In the genomic region with DNA sequence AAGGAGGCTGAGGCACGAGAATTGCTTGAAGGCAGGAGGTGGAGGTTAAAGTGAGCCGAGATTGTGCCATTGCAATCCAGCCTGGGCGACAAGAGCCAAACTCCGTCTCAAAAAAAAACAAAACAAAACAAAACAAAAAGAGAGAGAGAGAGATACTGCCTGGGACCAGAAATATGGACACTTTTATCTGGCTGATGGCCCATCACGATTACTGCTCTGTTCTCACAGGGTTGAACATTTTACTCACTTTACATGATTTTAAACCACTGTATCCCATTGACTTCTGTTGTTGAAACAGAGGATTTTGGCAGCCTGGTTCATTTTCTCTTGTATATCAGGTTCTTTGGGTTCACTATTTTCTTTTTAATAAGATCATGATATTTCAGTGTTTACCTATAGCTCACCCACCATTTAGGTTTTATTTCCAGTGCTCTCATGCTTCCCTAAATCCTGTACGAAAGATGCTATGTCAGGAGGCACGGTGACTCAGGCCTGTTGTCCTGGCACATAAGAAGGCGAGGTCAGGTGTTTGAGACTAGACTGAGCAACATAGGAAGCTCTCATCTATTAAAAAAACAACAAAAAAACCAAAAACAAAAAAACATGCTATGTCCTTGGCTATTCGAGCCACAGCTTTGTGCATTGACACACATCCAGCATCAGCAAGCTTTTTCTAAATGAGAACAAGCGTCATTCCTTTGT, we compare ENCODE assay signal across 12 cellular contexts. TPM values are rescaled to one million over a fixed set of nuclear protein-coding genes. Genes with fewer than 3 reads are reported as not detected.
DNase-seq lines count a peak whose midpoint lies in the region; ATAC-seq and TF ChIP-seq lines count a peak whose summit lies in the region.
"Had no signal": no experiment of that assay in that cellular context is flagged by ENCODE, and none has a peak within 500 bp of the region (broad histone marks: within the 10 kb centered on the region; RNA-seq: fewer than 3 reads in every experiment).

No MANE protein-coding gene starts in this region.

- no peaks in the 10 kb centered on the region for H3K36me3 ChIP-seq in BE2C

- no peaks in the 10 kb centered on the region for H3K36me3 Mint-ChIP-seq in CD14-positive monocyte
- H3K36me3 Mint-ChIP-seq: activated naive CD4-positive, alpha-beta T cell treated with anti-CD3 and anti-CD28 coated beads, Interleukin-2, amount 10 ng/mL, durations not matched to agents 7 days and 5 days had no signal

- peak overlapping the region; percentile 45 to 81 (median 73) for H3K27ac Mint-ChIP-seq in CD14-positive monocyte
- H3K27ac Mint-ChIP-seq: activated naive CD4-positive, alpha-beta T cell treated with anti-CD3 and anti-CD28 coated beads, Interleukin-2, amount 10 ng/mL, durations not matched to agents 7 days and 5 days had no signal

- H3K4me3 Mint-ChIP-seq in CD14-positive monocyte, result peak overlapping the region; percentile 53 to 69
- H3K4me3 Mint-ChIP-seq: activated naive CD4-positive, alpha-beta T cell treated with anti-CD3 and anti-CD28 coated beads, Interleukin-2, amount 10 ng/mL, durations not matched to agents 7 days and 5 days had no signal

- ATAC-seq in GM19351 (IDR thresholded peaks at IDR 0.05; ENCODE audit: unreplicated experiment) (peak; percentile 18), HG03565 (IDR thresholded peaks at IDR 0.05; ENCODE audit: unreplicated experiment) (peak; percentile 13), GM21423 (IDR thresholded peaks at IDR 0.05; ENCODE audit: unreplicated experiment) (no peak)

- H3K27me3 ChIP-seq in BE2C, result no peaks in the 10 kb centered on the region

- H3K4me1 Mint-ChIP-seq in CD14-positive monocyte, result peaks cover 11% of the 10 kb centered on the region

- peaks cover 0 to 1% (median 0%) of the 10 kb centered on the region in 7 donors for H3K9me3 Mint-ChIP-seq in CD14-positive monocyte
- H3K9me3 Mint-ChIP-seq: activated naive CD4-positive, alpha-beta T cell treated with anti-CD3 and anti-CD28 coated beads, Interleukin-2, amount 10 ng/mL, durations not matched to agents 7 days and 5 days had no signal

- no peak overlapping the region for H3K4me3 ChIP-seq in BE2C (ENCODE audit: low read depth, low read length)

- no peaks in the 10 kb centered on the region for H3K27me3 Mint-ChIP-seq in CD14-positive monocyte (ENCODE audit: low read depth in 3 of 3)

- TF ChIP-seq CTCF in CD14-positive monocyte (IDR thresholded peaks at IDR 0.05) (no peak), BE2C (IDR thresholded peaks at IDR 0.05; ENCODE audit: low read depth, low read length) (no peak)

- intact Hi-C loops in CD14-positive monocyte (cut with micrococcal nuclease), result no loop called here

- H3K27ac ChIP-seq in epithelial cell of prostate, result no peak overlapping the region

- DNase-seq in CD14-positive monocyte (ENCODE audit: low spot score) (no peak), epithelial cell of prostate (ENCODE audit: low read depth, low spot score) (peak; percentile 3), BE2C (no peak), NCI-H510A treated with DMSO at 0.1 percent for 48 hours (lab: John Stamatoyannopoulos, UW) (no peak)
- no peak for DNase-seq in activated T-cell treated with anti-CD3 and anti-CD28 coated beads, Interleukin-2, amount 50 U/mL, for 1 hour
- DNase-seq: DND-41, NCI-H1105, NCI-H510A had no signal

- H3K4me1 ChIP-seq in BE2C, result no peaks in the 10 kb centered on the region

- no peaks in the 10 kb centered on the region for H3K9me3 ChIP-seq in BE2C

RNA-seq across cellular contexts. Expression of gene RREB1, which starts 34.5 kb away (rescaled TPM):
- polyA plus RNA-seq in CD14-positive monocyte, result 1 to 10 TPM; 2.1 to 5.6 TPM
- 5.1 TPM for polyA plus RNA-seq in BE2C (2012; ENCODE audit: insufficient read depth, insufficient read length, low read depth)
